In genomic region chr5:141490771-141491170, GRCh38 we compare ENCODE assay signal across 21 cellular contexts. TPM values are rescaled to one million over a fixed set of nuclear protein-coding genes. Genes with fewer than 3 reads are reported as not detected.
A peak's percentile ranks its signal among the peaks of the same experiment; 100 is the strongest.
DNase-seq lines count a peak whose midpoint lies in the region; ATAC-seq, FAIRE-seq and TF ChIP-seq lines count a peak whose summit lies in the region.
"Had no signal": no experiment of that assay in that cellular context is flagged by ENCODE, and none has a peak within 500 bp of the region (broad histone marks: within the 10 kb centered on the region; RNA-seq: fewer than 3 reads in every experiment).

No MANE protein-coding gene starts in this region.

- H3K9me3 ChIP-seq in GM12878 (replicated peaks; ENCODE audit: control insufficient read depth, insufficient read depth, low read length) = no peaks in the 10 kb centered on the region; the same call in 2 of the 3 replicates

- no peak for DNase-seq in activated naive CD8-positive, alpha-beta T cell treated with anti-CD3 and anti-CD28 coated beads for 36 hours
- DNase-seq in GM12878 (ENCODE audit: low read depth, low spot score) (no peak), DMS114 treated with DMSO at 0.1 percent for 48 hours (lab: John Stamatoyannopoulos, UW; ENCODE audit: unreplicated experiment) (no peak), SW480 (ENCODE audit: low spot score) (no peak)
- DNase-seq: C1 segment of cervical spinal cord, DMS 273 treated with DMSO at 0.1 percent for 48 hours, EL, HCEC 1CT, KG1, NCI-H1417 treated with DMSO at 0.1 percent for 48 hours, NCI-H1930, NCI-H2171, NCI-H446 treated with DMSO at 0.1 percent for 48 hours, NCI-H748 treated with DMSO at 0.1 percent for 48 hours, OCI-M1, RPMI8226 had no signal

- peak overlapping the region; percentile 97; the same call in 1 of the 2 replicates for H3K4me2 ChIP-seq in GM12878 (ENCODE audit: control insufficient read depth, insufficient read depth)

- H3K4me1 ChIP-seq in GM12878 (ENCODE audit: control insufficient read depth, insufficient read depth, low read length) = peaks cover 24% of the 10 kb centered on the region

- POLR2A ChIA-PET in GM12878 (lab: Charles Lee) = interaction anchor here (1.2 to 1.7 kb wide), 2 partner anchors 16 to 23 kb away, joined by 3 to 5 read pairs; no protein-coding TSS in a partner anchor

- CTCF ChIA-PET in GM12878 (lab: Yijun Ruan, JAX) = interaction anchor here (3.4 kb wide), 1 partner anchor 14 kb away, joined by 23 read pairs; the partner anchor contains the start of gene PCDHGC3

- SMC1A ChIA-PET in GM12878 (lab: Charles Lee; ENCODE audit: uncharacterized antibody, unreplicated experiment) = no interaction called here

- no peaks in the 10 kb centered on the region for H3K36me3 Mint-ChIP-seq in activated naive CD8-positive, alpha-beta T cell
- no peaks in the 10 kb centered on the region for H3K36me3 Mint-ChIP-seq in activated naive CD8-positive, alpha-beta T cell treated with anti-CD3 and anti-CD28 coated beads for 36 hours

- H4K20me1 ChIP-seq in GM12878 (ENCODE audit: control insufficient read depth, insufficient read depth) = no peaks in the 10 kb centered on the region

- no peak for TF ChIP-seq EP300 in GM12878 (IDR thresholded peaks at IDR 0.05; ENCODE audit: borderline replicate concordance in 1 of 2, control insufficient read depth in 1 of 2, low read depth in 2 of 2, low read length in 2 of 2)

- RAD21 ChIA-PET in GM12878 (lab: Charles Lee; ENCODE audit: unreplicated experiment) = no interaction called here

- ATAC-seq in GM12878 (no peak), HG03439 (IDR thresholded peaks at IDR 0.05; ENCODE audit: unreplicated experiment) (no peak), GM21526 (IDR thresholded peaks at IDR 0.05; ENCODE audit: low FRiP score, unreplicated experiment) (no peak)

- H3K79me2 ChIP-seq in GM12878 (ENCODE audit: control insufficient read depth, insufficient read depth, low read length) = no peaks in the 10 kb centered on the region

- no peak for TF ChIP-seq RAD21 in GM12878 (IDR thresholded peaks at IDR 0.05; ENCODE audit: insufficient read depth, low read depth, low read length)

- FAIRE-seq in GM12878 (lab: Jason Lieb, UNC) = no peak

- no peak overlapping the region for H3K4me3 ChIP-seq in GM12878

- BruUV-seq in GM12878 (replicated peaks; lab: Mats Ljungman, UMichigan) = no TSS peak

- H3K4me3 Mint-ChIP-seq in activated naive CD8-positive, alpha-beta T cell = peak overlapping the region; percentile 18
- H3K4me3 Mint-ChIP-seq in activated naive CD8-positive, alpha-beta T cell treated with anti-CD3 and anti-CD28 coated beads for 36 hours = no peak overlapping the region

- in situ Hi-C loops in GM12878 (cut with MboI) = no loop called here

- TF ChIP-seq CTCF in GM12878 (IDR thresholded peaks at IDR 0.05 in 2 of 3, conservative IDR thresholded peaks at IDR 0.05 in 1 of 3; ENCODE audit: control insufficient read depth in 2 of 3, extremely low read depth in 1 of 3, insufficient read depth in 1 of 3, low read depth in 3 of 3, low read length in 3 of 3) = no peak

- no peak overlapping the region for H3K9ac ChIP-seq in GM12878 (ENCODE audit: control insufficient read depth, insufficient read depth, low read length)

- no peak for TF ChIP-seq POLR2A in GM12878 (IDR thresholded peaks at IDR 0.05; ENCODE audit: low read depth, low read length)

- 96% methylated on average over 13 of the region's 13 CpGs for WGBS in GM12878 (ENCODE audit: insufficient coverage, insufficient replicate concordance, low lambda C conversion rate, missing lambda C conversion rate)

- no peaks in the 10 kb centered on the region; a peak in 1 of 4 replicates for H3K36me3 ChIP-seq in GM12878 (ENCODE audit: control insufficient read depth in 2 of 2, insufficient read depth in 2 of 2, low read length in 1 of 2)

- H3K4me1 Mint-ChIP-seq in activated naive CD8-positive, alpha-beta T cell (ENCODE audit: low read depth) = peaks cover 14% of the 10 kb centered on the region
- H3K4me1 Mint-ChIP-seq in activated naive CD8-positive, alpha-beta T cell treated with anti-CD3 and anti-CD28 coated beads for 36 hours = peaks cover 2% of the 10 kb centered on the region

- H3K27me3 Mint-ChIP-seq in activated naive CD8-positive, alpha-beta T cell = peaks cover 44% of the 10 kb centered on the region
- peaks cover 95% of the 10 kb centered on the region for H3K27me3 Mint-ChIP-seq in activated naive CD8-positive, alpha-beta T cell treated with anti-CD3 and anti-CD28 coated beads for 36 hours

- no peaks in the 10 kb centered on the region; a peak in 1 of 4 replicates for H3K27me3 ChIP-seq in GM12878 (replicated peaks in 1 of 2; ENCODE audit: control insufficient read depth in 2 of 2, insufficient read depth in 2 of 2, low read length in 1 of 2)
- H3K27me3 ChIP-seq in layer of hippocampus (ENCODE audit: control insufficient read depth, insufficient read depth, low read length) = peaks cover 7% of the 10 kb centered on the region

- H2AFZ ChIP-seq in GM12878 (ENCODE audit: control insufficient read depth, low read depth, low read length) = no peak overlapping the region

- intact Hi-C loops in GM12878 (cut with micrococcal nuclease; ENCODE audit: unreplicated experiment) = no loop called here

- no peak overlapping the region for H3K27ac Mint-ChIP-seq in activated naive CD8-positive, alpha-beta T cell
- no peak overlapping the region for H3K27ac Mint-ChIP-seq in activated naive CD8-positive, alpha-beta T cell treated with anti-CD3 and anti-CD28 coated beads for 36 hours

- H3K27ac ChIP-seq in GM12878 (ENCODE audit: control insufficient read depth, insufficient read depth) (no peak overlapping the region), layer of hippocampus (ENCODE audit: low read depth, low read length) (peak overlapping the region; percentile 13)

- no peaks in the 10 kb centered on the region for H3K9me3 Mint-ChIP-seq in activated naive CD8-positive, alpha-beta T cell (ENCODE audit: low read depth)
- no peaks in the 10 kb centered on the region for H3K9me3 Mint-ChIP-seq in activated naive CD8-positive, alpha-beta T cell treated with anti-CD3 and anti-CD28 coated beads for 36 hours

RNA-seq across cellular contexts. Expression of gene PCDHGC5, which starts 1.9 kb away (rescaled TPM):
- not detected for total RNA-seq in activated naive CD8-positive, alpha-beta T cell treated with anti-CD3 and anti-CD28 coated beads for 36 hours
- total RNA-seq in GM12878 (2013; cell fraction: nucleolus; rRNA removed) = 4.6 and 4.9 TPM in 2 replicates
- total RNA-seq in GM12878 (2014; rRNA removed) (0.62 and 0.93 TPM in 2 replicates), GM12878 (2014; rRNA removed; fragmentation: Illumina TruSeq; extraction: Trizol) (0.46 and 0.58 TPM in 2 replicates), GM12878 (2021) (0.72 and 0.87 TPM in 2 replicates)
- polyA plus RNA-seq in GM12878 (2011; ENCODE audit: low read depth) = 0.08 TPM
- polyA plus RNA-seq in GM12878 (2011; rRNA removed) (0.05 TPM in 1 of 2 replicates, not detected in the other), GM12878 (2014; fragmentation: Illumina TruSeq; extraction: Trizol) (0.14 and 0.15 TPM in 2 replicates), GM12878 (2014; fragmentation: Nextera tagmentation; extraction: Ambion mirVana) (not detected), GM12878 (2014; rRNA removed) (0.20 and 0.29 TPM in 2 replicates), GM12878 (2016; fragmentation: Nextera tagmentation; extraction: Ambion mirVana) (under 1 TPM; 0.05 to 0.06 TPM)
- not detected in 2 replicates for polyA plus RNA-seq in GM12878 (2011; cell fraction: cytosol; rRNA removed)
- 0.33 and 0.41 TPM in 2 replicates for polyA plus RNA-seq in GM12878 (2011; cell fraction: nucleus; rRNA removed)
- polyA plus RNA-seq in GM12878 (2012) = 0.05 and 0.06 TPM in 2 replicates
- polyA minus RNA-seq in GM12878 (2011; rRNA and poly(A)+ RNA removed) = 0.51 and 1.1 TPM in 2 replicates
- 0.31 TPM in 1 of 2 replicates, not detected in the other for polyA minus RNA-seq in GM12878 (2011; cell fraction: cytosol; rRNA and poly(A)+ RNA removed)
- 1.1 and 2.2 TPM in 2 replicates for polyA minus RNA-seq in GM12878 (2011; cell fraction: nucleus; rRNA and poly(A)+ RNA removed)

RNA-seq across cellular contexts. Expression of gene PCDHGC4, which starts 5.9 kb away (rescaled TPM):
- total RNA-seq in activated naive CD8-positive, alpha-beta T cell treated with anti-CD3 and anti-CD28 coated beads for 36 hours = not detected
- 5.5 and 6.1 TPM in 2 replicates for total RNA-seq in GM12878 (2013; cell fraction: nucleolus; rRNA removed)
- total RNA-seq in GM12878 (2014; rRNA removed) = 0.82 and 1.2 TPM in 2 replicates
- 1.0 TPM in 2 replicates for total RNA-seq in GM12878 (2014; rRNA removed; fragmentation: Illumina TruSeq; extraction: Trizol)
- 1.1 TPM in 2 replicates for total RNA-seq in GM12878 (2021)
- polyA plus RNA-seq in GM12878 (2011; ENCODE audit: low read depth) = 0.07 TPM
- polyA plus RNA-seq in GM12878 (2011; rRNA removed) = 0.03 and 0.04 TPM in 2 replicates
- polyA plus RNA-seq in GM12878 (2011; cell fraction: cytosol; rRNA removed) = 0.03 TPM in 2 replicates
- 0.37 and 0.39 TPM in 2 replicates for polyA plus RNA-seq in GM12878 (2011; cell fraction: nucleus; rRNA removed)
- 0.15 and 0.18 TPM in 2 replicates for polyA plus RNA-seq in GM12878 (2012)
- polyA plus RNA-seq in GM12878 (2014; fragmentation: Illumina TruSeq; extraction: Trizol) = 0.54 and 0.55 TPM in 2 replicates
- polyA plus RNA-seq in GM12878 (2014; fragmentation: Nextera tagmentation; extraction: Ambion mirVana) = under 1 TPM; 0.13 to 0.18 TPM
- 0.58 and 0.61 TPM in 2 replicates for polyA plus RNA-seq in GM12878 (2014; rRNA removed)
- under 1 TPM; 0.21 to 0.49 TPM for polyA plus RNA-seq in GM12878 (2016; fragmentation: Nextera tagmentation; extraction: Ambion mirVana)
- polyA minus RNA-seq in GM12878 (2011; rRNA and poly(A)+ RNA removed) = 0.73 and 1.2 TPM in 2 replicates
- polyA minus RNA-seq in GM12878 (2011; cell fraction: cytosol; rRNA and poly(A)+ RNA removed) = not detected in 2 replicates
- 0.97 and 1.4 TPM in 2 replicates for polyA minus RNA-seq in GM12878 (2011; cell fraction: nucleus; rRNA and poly(A)+ RNA removed)
- total RNA-seq: A172 had no signal

RNA-seq across cellular contexts. Expression of gene PCDHGC3, which starts 15.0 kb away (rescaled TPM):
- under 1 TPM in 1 of 2 experiments, not detected in 1; 0.33 TPM for total RNA-seq in activated naive CD8-positive, alpha-beta T cell treated with anti-CD3 and anti-CD28 coated beads for 36 hours
- 9.8 and 12.7 TPM in 2 replicates for total RNA-seq in GM12878 (2013; cell fraction: nucleolus; rRNA removed)
- total RNA-seq in GM12878 (2014; rRNA removed) (11.0 TPM in 2 replicates), GM12878 (2014; rRNA removed; fragmentation: Illumina TruSeq; extraction: Trizol) (6.3 TPM in 2 replicates), GM12878 (2021) (20.5 TPM in 2 replicates)
- polyA plus RNA-seq in GM12878 (2011; ENCODE audit: low read depth) = 5.8 TPM
- polyA plus RNA-seq in GM12878 (2011; rRNA removed) (0.86 and 1.5 TPM in 2 replicates), GM12878 (2014; fragmentation: Illumina TruSeq; extraction: Trizol) (22.1 and 23.5 TPM in 2 replicates), GM12878 (2014; fragmentation: Nextera tagmentation; extraction: Ambion mirVana) (under 1 TPM; 0.53 to 0.60 TPM), GM12878 (2014; rRNA removed) (13.1 and 14.5 TPM in 2 replicates), GM12878 (2016; fragmentation: Nextera tagmentation; extraction: Ambion mirVana) (10 to 100 TPM; 14.7 to 22.0 TPM)
- 1.7 and 2.3 TPM in 2 replicates for polyA plus RNA-seq in GM12878 (2011; cell fraction: cytosol; rRNA removed)
- polyA plus RNA-seq in GM12878 (2011; cell fraction: nucleus; rRNA removed) = 1.5 and 2.3 TPM in 2 replicates
- polyA plus RNA-seq in GM12878 (2012) = 8.4 and 10.8 TPM in 2 replicates
- 2.3 and 2.4 TPM in 2 replicates for polyA minus RNA-seq in GM12878 (2011; rRNA and poly(A)+ RNA removed)
- polyA minus RNA-seq in GM12878 (2011; cell fraction: cytosol; rRNA and poly(A)+ RNA removed) = 0.94 and 1.9 TPM in 2 replicates
- 3.0 and 6.0 TPM in 2 replicates for polyA minus RNA-seq in GM12878 (2011; cell fraction: nucleus; rRNA and poly(A)+ RNA removed)

Comparison
In these comparisons a context has a peak if more than half of its experiments do, and no peak if none do; other contexts are left out.
1. RNA of gene PCDHGC3, which starts 15.0 kb away (total RNA-seq): 6.3 to 20.5 TPM in GM12878; 0.33 TPM in activated naive CD8-positive, alpha-beta T cell treated with anti-CD3 and anti-CD28 coated beads for 36 hours; every median in the first group is over 4 times any median in the second.